In the genomic region with DNA sequence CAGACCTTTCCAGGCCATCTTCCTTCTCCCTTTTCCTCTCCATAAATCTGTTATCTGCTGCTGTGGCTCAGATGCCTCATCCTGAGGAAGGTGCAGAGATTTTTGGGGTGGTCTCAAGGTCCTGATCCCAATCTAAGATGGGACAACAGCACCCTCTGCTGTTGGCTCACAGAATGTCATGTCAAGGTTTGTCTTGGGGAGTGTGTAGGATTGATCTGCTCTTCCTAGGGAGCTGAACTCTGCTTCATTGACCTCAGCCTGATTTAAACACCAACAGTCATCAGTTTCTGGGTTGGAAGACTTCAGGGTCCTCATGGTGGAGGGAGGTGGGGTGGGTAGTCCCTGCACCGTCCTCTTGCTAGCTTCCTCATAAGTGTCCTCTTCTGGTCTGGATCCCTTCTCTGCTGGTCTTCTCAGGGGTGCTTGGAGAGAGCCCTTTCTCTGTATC, we compare ENCODE assay signal across 8 cellular contexts.
DNase-seq lines count a peak whose midpoint lies in the region; ATAC-seq and TF ChIP-seq lines count a peak whose summit lies in the region.

No MANE protein-coding gene starts in this region.

- H3K27ac ChIP-seq in ascending aorta (no peak overlapping the region), smooth muscle cell (ENCODE audit: low read depth) (no peak overlapping the region)

- no peak overlapping the region for H2AFZ ChIP-seq in smooth muscle cell (ENCODE audit: low read depth)

- no peak overlapping the region for H3K4me2 ChIP-seq in smooth muscle cell

- TF ChIP-seq CTCF in ascending aorta (IDR thresholded peaks at IDR 0.05) (peak; percentile 75 to 91 (median 88)), smooth muscle cell (IDR thresholded peaks at IDR 0.05; ENCODE audit: borderline replicate concordance, insufficient read depth, poor library complexity, severe bottlenecking) (peak; percentile 93)

- H3K27me3 ChIP-seq in ascending aorta (no peaks in the 10 kb centered on the region), smooth muscle cell (ENCODE audit: low read depth) (no peaks in the 10 kb centered on the region)

- intact Hi-C loops in ascending aorta (cut with DNase I), result loop anchor here (1.0 kb wide), 1 partner anchor 198 kb away; no protein-coding TSS in a partner anchor

- H4K20me1 ChIP-seq in smooth muscle cell (ENCODE audit: low read depth), result peaks cover 16% of the 10 kb centered on the region

- H3F3A ChIP-seq in smooth muscle cell (ENCODE audit: low read depth), result no peaks in the 10 kb centered on the region

- peaks cover 6% of the 10 kb centered on the region for H3K79me2 ChIP-seq in smooth muscle cell (ENCODE audit: low read depth)

- H3K9me3 ChIP-seq in ascending aorta, result no peaks in the 10 kb centered on the region
- no peaks in the 10 kb centered on the region for H3K9me3 ChIP-seq in smooth muscle cell (replicated peaks; ENCODE audit: low read depth)

- H3K36me3 ChIP-seq in ascending aorta (peaks cover 62 to 81% of the 10 kb centered on the region in 2 donors), smooth muscle cell (ENCODE audit: low read depth) (no peaks in the 10 kb centered on the region)

- DNase-seq in DMS153 (lab: John Stamatoyannopoulos, UW), result peak; percentile 23
- DNase-seq in KBM-7, result peak; percentile 74
- DNase-seq in T-helper 2 cell, result peak in 4 of 5 experiments; percentile 29 to 51 (median 42)
- peak in 1 of 2 donors; percentile 77 for DNase-seq in ascending aorta (ENCODE audit: low spot score in 2 of 2)
- peak in 37 of 51 donors; percentile 6 to 76 (median 35) for DNase-seq in hypothalamus (lab: John Stamatoyannopoulos, UW)
- DNase-seq in smooth muscle cell (lab: John Stamatoyannopoulos, UW; ENCODE audit: unreplicated experiment), result peak; percentile 7

- H3K4me3 ChIP-seq in ascending aorta (no peak overlapping the region), smooth muscle cell (no peak overlapping the region)

- H3K4me1 ChIP-seq in ascending aorta (no peaks in the 10 kb centered on the region), smooth muscle cell (ENCODE audit: low read depth) (no peaks in the 10 kb centered on the region)

- no peak overlapping the region for H3K9ac ChIP-seq in smooth muscle cell (ENCODE audit: low read depth)

- 100% methylated on average over 1 of the region's 1 CpG for WGBS in smooth muscle cell (ENCODE audit: low lambda C conversion rate)

- in situ Hi-C loops in KBM-7 (cut with MboI; ENCODE audit: low pct_unique_long_range_greater_than_20kb, low sequenced_read_pairs), result loop anchor here (10.0 kb wide), 1 partner anchor 187 kb away; no protein-coding TSS in a partner anchor

- ATAC-seq in GM18861 (IDR thresholded peaks at IDR 0.05; ENCODE audit: unreplicated experiment) (no peak), HG02571 (IDR thresholded peaks at IDR 0.05; ENCODE audit: unreplicated experiment) (no peak)
